33 cellular contexts compared by ENCODE assay signal in genomic region chr16:24518498-24518897, GRCh38. TPM values are rescaled to one million over a fixed set of nuclear protein-coding genes. Genes with fewer than 3 reads are reported as not detected.
DNase-seq lines count a peak whose midpoint lies in the region; ATAC-seq, FAIRE-seq and TF ChIP-seq lines count a peak whose summit lies in the region.
"Had no signal": no experiment of that assay in that cellular context is flagged by ENCODE, and none has a peak within 500 bp of the region (broad histone marks: within the 10 kb centered on the region; RNA-seq: fewer than 3 reads in every experiment).

No MANE protein-coding gene starts in this region.

- intact Hi-C loops in K562 (cut with micrococcal nuclease) (no loop called here), posterior vena cava (cut with DNase I) (no loop called here)

- in situ Hi-C loops in K562 (cut with MboI) = no loop called here

- no peak for TF ChIP-seq EP300 in K562 (IDR thresholded peaks at IDR 0.05; ENCODE audit: low read length)

- DNase-seq in activated naive CD4-positive, alpha-beta T cell treated with anti-CD3 and anti-CD28 coated beads, Interleukin-2, amount 10 ng/mL, durations not matched to agents 7 days and 5 days = no peak
- DNase-seq in activated naive CD4-positive, alpha-beta T cell treated with anti-CD3 and anti-CD28 coated beads, Interleukin-2, amount 50 U/mL, for 16 hours = no peak
- DNase-seq in K562 (ENCODE audit: extremely low read depth in 1 of 4, low spot score in 3 of 4) = no peak
- DNase-seq in posterior vena cava (ENCODE audit: low spot score) = no peak
- DNase-seq: 8988T; ACHN; AML-193; BE2C; C1 segment of cervical spinal cord; Caco-2; Calu3; CD4-positive, alpha-beta memory T cell; CD4-positive, alpha-beta T cell; CD4-positive, CD25-positive, alpha-beta regulatory T cell; CD8-positive, alpha-beta memory T cell; CD8-positive, alpha-beta T cell; COR-L47; DMS 273 treated with DMSO at 0.1 percent for 48 hours; DMS153; DMS53; DMS79; DMS79 treated with DMSO at 0.1 percent for 48 hours; DND-41; EL had no signal

- no peak for FAIRE-seq in K562 (lab: Jason Lieb, UNC)
- FAIRE-seq: A204.1, A549, D721Med had no signal

- H2AFZ ChIP-seq in K562 (ENCODE audit: low read depth, low read length) = no peak overlapping the region

- H3K9me1 ChIP-seq in K562 (ENCODE audit: control insufficient read depth, insufficient read depth, low read length) = no peaks in the 10 kb centered on the region

- no peak overlapping the region for H3K9ac ChIP-seq in K562 (ENCODE audit: insufficient read depth in 1 of 2, low read depth in 2 of 2, low read length in 2 of 2)
- H3K9ac ChIP-seq: BLaER1; BLaER1 treated with 17β-estradiol and CSF1 and Interleukin-3, amounts not matched to agents 10 nM and 100 nM had no signal

- H3K9me3 Mint-ChIP-seq in activated naive CD4-positive, alpha-beta T cell treated with anti-CD3 and anti-CD28 coated beads, Interleukin-2, amount 10 ng/mL, durations not matched to agents 7 days and 5 days = no peaks in the 10 kb centered on the region
- H3K9me3 Mint-ChIP-seq: CD14-positive monocyte; CD4-positive, alpha-beta memory T cell; CD4-positive, alpha-beta T cell; CD4-positive, CD25-positive, alpha-beta regulatory T cell; CD8-positive, alpha-beta memory T cell; CD8-positive, alpha-beta T cell had no signal

- no peaks in the 10 kb centered on the region for H4K20me1 ChIP-seq in K562 (replicated peaks; ENCODE audit: control insufficient read depth, insufficient read depth, low read length)
- H4K20me1 ChIP-seq: BLaER1; BLaER1 treated with 17β-estradiol and CSF1 and Interleukin-3, amounts not matched to agents 10 nM and 100 nM had no signal

- H3K4me3 ChIP-seq in K562 = no peak overlapping the region
- H3K4me3 ChIP-seq: A549; BLaER1; BLaER1 treated with 17β-estradiol and CSF1 and Interleukin-3, amounts not matched to agents 10 nM and 100 nM had no signal

- TF ChIP-seq CTCF in K562 (IDR thresholded peaks at IDR 0.05 in 2 of 3, conservative IDR thresholded peaks at IDR 0.05 in 1 of 3; ENCODE audit: insufficient read depth in 2 of 3, low read depth in 1 of 3, low read length in 3 of 3) = no peak

- H3K36me3 ChIP-seq in K562 (ENCODE audit: control insufficient read depth, insufficient read depth, low read length) = no peaks in the 10 kb centered on the region
- H3K36me3 ChIP-seq: BE2C; BLaER1; BLaER1 treated with 17β-estradiol and CSF1 and Interleukin-3, amounts not matched to agents 10 nM and 100 nM had no signal

- no peaks in the 10 kb centered on the region for H3K79me2 ChIP-seq in K562 (ENCODE audit: control insufficient read depth, insufficient read depth, low read length)

- H3K4me2 ChIP-seq in K562 (ENCODE audit: insufficient read depth, low read length) = no peak overlapping the region
- H3K4me2 ChIP-seq: A549; BLaER1; BLaER1 treated with 17β-estradiol and CSF1 and Interleukin-3, amounts not matched to agents 10 nM and 100 nM had no signal

- TF ChIP-seq POLR2A in K562 (conservative IDR thresholded peaks at IDR 0.05) = no peak

- ATAC-seq in K562 = no peak
- ATAC-seq: A549; CD8-positive, alpha-beta T cell had no signal

- no TSS peak for BruUV-seq in K562 (replicated peaks; lab: Mats Ljungman, UMichigan)

- H3K36me3 Mint-ChIP-seq in activated naive CD4-positive, alpha-beta T cell treated with anti-CD3 and anti-CD28 coated beads, Interleukin-2, amount 10 ng/mL, durations not matched to agents 7 days and 5 days = no peaks in the 10 kb centered on the region
- H3K36me3 Mint-ChIP-seq: CD14-positive monocyte; CD4-positive, alpha-beta memory T cell; CD4-positive, CD25-positive, alpha-beta regulatory T cell; CD8-positive, alpha-beta memory T cell; CD8-positive, alpha-beta T cell had no signal

- peaks cover 18% of the 10 kb centered on the region for H3K27me3 Mint-ChIP-seq in activated naive CD4-positive, alpha-beta T cell treated with anti-CD3 and anti-CD28 coated beads, Interleukin-2, amount 10 ng/mL, durations not matched to agents 7 days and 5 days

- POLR2A ChIA-PET in K562 (lab: Yijun Ruan, JAX) = no interaction called here

- H3K27me3 ChIP-seq in K562 (ENCODE audit: control insufficient read depth in 2 of 2, insufficient read depth in 2 of 2, low read length in 2 of 2) = peaks cover 8 to 35% of the 10 kb centered on the region in 2 experiments; a peak in 4 of 5 replicates
- H3K27me3 ChIP-seq: BE2C; BLaER1; BLaER1 treated with 17β-estradiol and CSF1 and Interleukin-3, amounts not matched to agents 10 nM and 100 nM had no signal

- no peak overlapping the region for H3K4me3 Mint-ChIP-seq in activated naive CD4-positive, alpha-beta T cell treated with anti-CD3 and anti-CD28 coated beads, Interleukin-2, amount 10 ng/mL, durations not matched to agents 7 days and 5 days
- H3K4me3 Mint-ChIP-seq: B cell; CD14-positive monocyte; CD4-positive, alpha-beta memory T cell; CD4-positive, alpha-beta T cell; CD4-positive, CD25-positive, alpha-beta regulatory T cell; CD8-positive, alpha-beta memory T cell; CD8-positive, alpha-beta T cell had no signal

- CTCF ChIA-PET in activated naive CD4-positive, alpha-beta T cell treated with anti-CD3 and anti-CD28 coated beads, Interleukin-2, amount 10 ng/mL, durations not matched to agents 7 days and 5 days (lab: Charles Lee) = interaction anchor here (1.9 kb wide), 1 partner anchor 10 kb away, joined by 9 read pairs; no protein-coding TSS in a partner anchor
- CTCF ChIA-PET in K562 (lab: Yijun Ruan, JAX; ENCODE audit: low intra/inter-chr PET ratio) = interaction anchor here (0.7 kb wide), 1 partner anchor 22 kb away, joined by 6 read pairs; no protein-coding TSS in a partner anchor

- H3K9me3 ChIP-seq in K562 (replicated peaks; ENCODE audit: control insufficient read depth, insufficient read depth, low read depth, low read length) = no peaks in the 10 kb centered on the region
- H3K9me3 ChIP-seq: A549; BE2C; BLaER1; BLaER1 treated with 17β-estradiol and CSF1 and Interleukin-3, amounts not matched to agents 10 nM and 100 nM; Caco-2 had no signal

- TF ChIP-seq RAD21 in K562 (CRISPR knock-in tag; conservative IDR thresholded peaks at IDR 0.05 in 1 of 2, IDR thresholded peaks at IDR 0.05 in 1 of 2) = no peak

- no peak overlapping the region for H3K27ac ChIP-seq in K562 (ENCODE audit: extremely low read depth, low read depth, low read length)
- H3K27ac ChIP-seq: 22Rv1; A549; BLaER1; BLaER1 treated with 17β-estradiol and CSF1 and Interleukin-3, amounts not matched to agents 10 nM and 100 nM; C4-2B had no signal

- H3K4me1 ChIP-seq in K562 (replicated peaks in 1 of 2; ENCODE audit: control insufficient read depth in 2 of 2, insufficient read depth in 2 of 2, low read length in 2 of 2) = no peaks in the 10 kb centered on the region
- H3K4me1 ChIP-seq: BE2C, Caco-2 had no signal

- peak overlapping the region; percentile 15 for H3K27ac Mint-ChIP-seq in activated naive CD4-positive, alpha-beta T cell treated with anti-CD3 and anti-CD28 coated beads, Interleukin-2, amount 10 ng/mL, durations not matched to agents 7 days and 5 days
- H3K27ac Mint-ChIP-seq: B cell; CD14-positive monocyte; CD4-positive, alpha-beta memory T cell; CD4-positive, alpha-beta T cell; CD4-positive, CD25-positive, alpha-beta regulatory T cell; CD8-positive, alpha-beta T cell had no signal

- H3K4me1 Mint-ChIP-seq in activated naive CD4-positive, alpha-beta T cell treated with anti-CD3 and anti-CD28 coated beads, Interleukin-2, amount 10 ng/mL, durations not matched to agents 7 days and 5 days = peaks cover 12% of the 10 kb centered on the region

TF ChIP-seq in K562, 482 proteins besides CTCF, POLR2A, EP300 and RAD21 (continues in another document):
- TF ChIP-seq HMG20B (CRISPR knock-in tag; IDR thresholded peaks at IDR 0.05) (no peak), BDP1 (IDR thresholded peaks at IDR 0.05; ENCODE audit: insufficient read depth, insufficient read length) (no peak)

RNA-seq across cellular contexts. Expression of gene RBBP6, which starts 20.9 kb away (rescaled TPM):
- 112 and 269 TPM in 2 replicates for total RNA-seq in K562 (2011; cell fraction: chromatin; rRNA removed; ENCODE audit: low replicate concordance)
- total RNA-seq in K562 (2011; cell fraction: nucleolus; rRNA removed) = 67.9 and 77.8 TPM in 2 replicates
- 144 and 226 TPM in 2 replicates for total RNA-seq in K562 (2011; cell fraction: nucleoplasm; rRNA removed)
- total RNA-seq in K562 (2014; rRNA removed) (19.2 and 24.5 TPM in 2 replicates), K562 (2014; rRNA removed; fragmentation: Illumina TruSeq; extraction: Trizol) (40.2 and 43.0 TPM in 2 replicates), K562 (2015; rRNA removed; fragmentation: Illumina TruSeq; extraction: Trizol) (42.5 and 42.7 TPM in 2 replicates), K562 (2021) (61.0 and 63.4 TPM in 2 replicates), posterior vena cava (10 to 100 TPM; 43.7 to 46.7 TPM)
- polyA plus RNA-seq in K562 (2011; rRNA removed) (73.5 and 76.6 TPM in 2 replicates), K562 (2014; fragmentation: Illumina TruSeq; extraction: Trizol) (45.4 and 57.2 TPM in 2 replicates), K562 (2014; fragmentation: Nextera tagmentation; extraction: Ambion mirVana) (10 to 100 TPM; 21.9 to 25.6 TPM), K562 (2014; rRNA removed) (53.5 and 58.1 TPM in 2 replicates)
- polyA plus RNA-seq in K562 (2011; cell fraction: cytosol; rRNA removed) = 14.9 and 20.6 TPM in 2 replicates
- polyA plus RNA-seq in K562 (2011; cell fraction: nucleus; rRNA removed) = 105 and 129 TPM in 2 replicates
- polyA plus RNA-seq in K562 (2012) = 36.1 and 39.9 TPM in 2 replicates
- 81.8 and 106 TPM in 2 replicates for polyA minus RNA-seq in K562 (2011; rRNA and poly(A)+ RNA removed)
- polyA minus RNA-seq in K562 (2011; cell fraction: cytosol; rRNA and poly(A)+ RNA removed) = 21.7 and 24.2 TPM in 2 replicates
- 92.5 and 164 TPM in 2 replicates for polyA minus RNA-seq in K562 (2011; cell fraction: nucleus; rRNA and poly(A)+ RNA removed)
